In the genomic region with DNA sequence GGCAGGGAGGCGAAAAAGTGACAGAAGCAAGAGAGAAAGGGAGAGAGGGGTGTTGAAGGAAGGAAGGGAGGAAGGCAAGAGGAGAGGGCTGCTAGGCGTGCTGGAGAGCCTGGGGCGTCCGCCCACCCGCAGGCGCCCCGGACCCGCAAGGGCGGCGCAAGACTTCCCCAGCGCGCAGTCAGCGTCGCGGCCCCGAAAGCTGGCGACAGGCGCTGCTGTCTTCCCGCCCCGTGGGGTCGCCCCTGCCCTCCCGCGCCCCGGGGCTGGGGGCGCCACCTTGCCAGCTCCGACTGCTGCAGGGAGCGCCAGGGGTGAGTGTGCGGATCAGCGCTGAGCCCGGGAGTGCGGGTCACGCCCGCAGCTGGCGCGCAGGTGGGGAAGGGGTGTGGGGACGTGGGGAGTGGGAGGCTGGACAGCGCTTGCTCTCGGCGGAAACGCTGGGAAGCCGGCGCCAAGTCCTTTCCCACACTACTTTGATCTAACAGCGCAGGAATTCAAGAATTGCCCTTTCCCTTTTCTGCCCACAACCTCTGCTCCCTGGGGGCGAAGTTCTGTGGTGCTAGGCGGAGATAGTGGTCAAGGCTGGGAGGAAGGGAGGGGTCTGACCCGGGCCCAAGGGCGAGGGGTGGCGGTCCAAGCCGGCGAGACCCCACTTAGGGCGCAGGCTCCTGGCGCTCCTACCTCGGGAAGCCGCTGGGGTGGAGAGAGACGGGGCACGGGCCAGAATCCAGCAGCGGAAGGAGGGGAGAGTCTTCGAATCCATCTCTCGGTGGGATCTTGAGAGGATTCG, we compare ENCODE assay signal across 8 cellular contexts. TPM values are rescaled to one million over a fixed set of nuclear protein-coding genes. Genes with fewer than 3 reads are reported as not detected.
DNase-seq lines count a peak whose midpoint lies in the region; ATAC-seq, FAIRE-seq and TF ChIP-seq lines count a peak whose summit lies in the region.

Gene HTR1F (plus strand): TSS at position 175 of the 790 bp plus-strand sequence.

- H3K27ac Mint-ChIP-seq in CD8-positive, alpha-beta T cell, result no peak within 1 kb of the TSS
- peak within 1 kb of the TSS in 4 of 6 donors; percentile 17 to 87 (median 48) for H3K27ac Mint-ChIP-seq in naive B cell

- H2AK5ac ChIP-seq in H1 (ENCODE audit: low read depth, low read length), result no peak within 1 kb of the TSS

- H2BK15ac ChIP-seq in H1 (ENCODE audit: low read length), result no peak within 1 kb of the TSS

- no peaks in the 10 kb centered on the region for H3K36me3 Mint-ChIP-seq in CD8-positive, alpha-beta T cell
- peaks cover 0 to 7% of the 10 kb centered on the region in 2 donors for H3K36me3 Mint-ChIP-seq in naive B cell

- no peak for TF ChIP-seq POLR2A in H1 (IDR thresholded peaks at IDR 0.05; ENCODE audit: control extremely low read depth in 1 of 2, low read depth in 2 of 2, low read length in 2 of 2)

- peak; percentile 32 to 52; a peak in 3 of 4 replicates for TF ChIP-seq RAD21 in H1 (IDR thresholded peaks at IDR 0.05 in 1 of 2, conservative IDR thresholded peaks at IDR 0.05 in 1 of 2; ENCODE audit: low read depth in 2 of 2, low read length in 2 of 2)

- peak within 1 kb of the TSS; percentile 13 for H3K4me3 ChIP-seq in CD8-positive, alpha-beta T cell (ENCODE audit: low read depth, low read length)
- H3K4me3 ChIP-seq in MG63 (peak within 1 kb of the TSS; percentile 25), H1 (ENCODE audit: extremely low read depth in 1 of 4, insufficient read depth in 2 of 4, low read depth in 3 of 4, low read length in 4 of 4) (peak within 1 kb of the TSS; percentile 44 to 71 (median 68))

- CTCF ChIA-PET in CD8-positive, alpha-beta T cell (lab: Charles Lee), result no interaction called here
- CTCF ChIA-PET in H1 (lab: Charles Lee; ENCODE audit: partially characterized antibody), result interaction anchor here (1.2 to 2.1 kb wide), 3 partner anchors 21 to 210 kb away, joined by 4 to 9 read pairs (median 4); no protein-coding TSS in a partner anchor

- H4K8ac ChIP-seq in H1 (ENCODE audit: extremely low read depth, insufficient read depth, low read length), result peak within 1 kb of the TSS; percentile 53; the same call in 1 of the 2 replicates

- H3K23ac ChIP-seq in H1 (ENCODE audit: insufficient read length), result no peak within 1 kb of the TSS

- peaks cover 4% of the 10 kb centered on the region for H3K4me1 ChIP-seq in CD8-positive, alpha-beta T cell (ENCODE audit: insufficient read depth, low read length)
- H3K4me1 ChIP-seq in H1 (replicated peaks in 1 of 4; ENCODE audit: control insufficient read depth in 3 of 4, insufficient read depth in 4 of 4, low read length in 3 of 4), result peaks cover 0 to 2% (median 0%) of the 10 kb centered on the region in 4 experiments; a peak in 2 of 7 replicates

- H3K79me1 ChIP-seq in H1 (ENCODE audit: low read depth, low read length), result no peaks in the 10 kb centered on the region

- H3K79me2 ChIP-seq in H1 (ENCODE audit: control insufficient read depth in 1 of 2, insufficient read depth in 2 of 2, low read length in 2 of 2), result no peaks in the 10 kb centered on the region

- H3K27me3 Mint-ChIP-seq in CD8-positive, alpha-beta T cell (ENCODE audit: low read depth), result peaks cover 62% of the 10 kb centered on the region
- peaks cover 24 to 46% (median 29%) of the 10 kb centered on the region in 3 donors for H3K27me3 Mint-ChIP-seq in naive B cell

- H3K9me3 Mint-ChIP-seq in CD8-positive, alpha-beta T cell, result no peaks in the 10 kb centered on the region
- H3K9me3 Mint-ChIP-seq in naive B cell, result peaks cover 0 to 8% (median 0%) of the 10 kb centered on the region in 7 donors

- H2BK12ac ChIP-seq in H1 (ENCODE audit: low read depth, low read length), result no peak within 1 kb of the TSS

- H3K4me3 Mint-ChIP-seq in CD8-positive, alpha-beta T cell, result peak within 1 kb of the TSS; percentile 65
- peak within 1 kb of the TSS; percentile 84 to 98 (median 90) for H3K4me3 Mint-ChIP-seq in naive B cell

- H4K5ac ChIP-seq in H1 (ENCODE audit: insufficient read length, low read depth, low read length), result no peak within 1 kb of the TSS

- 5% methylated on average over 30 of the region's 60 CpGs; no CpG with 5 or more reads in 1 of the 2 experiments for WGBS in H1 (ENCODE audit: extremely low coverage in 1 of 2, insufficient coverage in 1 of 2, insufficient read length in 1 of 2, insufficient replicate concordance in 2 of 2, low coverage in 1 of 2, low lambda C conversion rate in 2 of 2, missing lambda C conversion rate in 1 of 2), 2 experiments

- peak within 1 kb of the TSS in 3 of 4 experiments; percentile 4 to 5 (median 5); a peak in 4 of 7 replicates for H3K9ac ChIP-seq in H1 (replicated peaks in 1 of 4; ENCODE audit: extremely low read depth in 1 of 4, low read depth in 3 of 4, low read length in 3 of 4)

- H3K36me3 ChIP-seq in CD8-positive, alpha-beta T cell (ENCODE audit: insufficient read depth, low read length), result no peaks in the 10 kb centered on the region
- no peaks in the 10 kb centered on the region for H3K36me3 ChIP-seq in MG63
- no peaks in the 10 kb centered on the region for H3K36me3 ChIP-seq in H1 (ENCODE audit: control insufficient read depth in 2 of 4, insufficient read depth in 4 of 4, low read length in 3 of 4)

- H3K27me3 ChIP-seq in CD8-positive, alpha-beta T cell (ENCODE audit: insufficient read depth, low read length), result no peaks in the 10 kb centered on the region
- no peaks in the 10 kb centered on the region; the same call in 1 of the 2 replicates for H3K27me3 ChIP-seq in MG63
- peaks cover 2 to 23% (median 10%) of the 10 kb centered on the region in 4 experiments for H3K27me3 ChIP-seq in H1 (replicated peaks in 1 of 4; ENCODE audit: control insufficient read depth in 3 of 4, extremely low read depth in 1 of 4, insufficient read depth in 3 of 4, low read length in 3 of 4)

- ATAC-seq in CD8-positive, alpha-beta T cell, result no peak
- ATAC-seq in naive B cell (ENCODE audit: low read depth in 2 of 2) (peak; percentile 81 to 82), left lobe of liver (no peak), HG02981 (IDR thresholded peaks at IDR 0.05; ENCODE audit: unreplicated experiment) (no peak)

- peak within 1 kb of the TSS; percentile 87 to 91 for H3K4me2 ChIP-seq in H1 (ENCODE audit: insufficient read depth in 1 of 2, low read depth in 2 of 2, low read length in 2 of 2)

- 0 out of 2 replicates have a peak within 1 kb of the TSS, but pooled peaks have one; percentile 14 for H3K18ac ChIP-seq in H1 (ENCODE audit: extremely low read depth, low read length)

- TF ChIP-seq EP300 in H1 (IDR thresholded peaks at IDR 0.05; ENCODE audit: borderline replicate concordance in 1 of 2, low read depth in 2 of 2, low read length in 2 of 2), result no peak

- no peaks in the 10 kb centered on the region for H4K20me1 ChIP-seq in H1 (replicated peaks in 1 of 2; ENCODE audit: control insufficient read depth in 1 of 2, insufficient read depth in 2 of 2, low read length in 2 of 2)

- intact Hi-C loops in CD8-positive, alpha-beta T cell (cut with DNase I, micrococcal nuclease), result loop anchor here in 1 of 2 experiments (10.0 kb wide), 1 partner anchor 1522 kb away; no protein-coding TSS in a partner anchor

- H2BK5ac ChIP-seq in H1 (ENCODE audit: low read depth, low read length), result no peak within 1 kb of the TSS

- H3K56ac ChIP-seq in H1 (replicated peaks; ENCODE audit: insufficient read length, low read depth, low read length), result no peak within 1 kb of the TSS

- H3K4me1 Mint-ChIP-seq in CD8-positive, alpha-beta T cell (ENCODE audit: low read depth), result peaks cover 28% of the 10 kb centered on the region
- peaks cover 25 to 33% (median 28%) of the 10 kb centered on the region in 3 donors for H3K4me1 Mint-ChIP-seq in naive B cell

- H3K4ac ChIP-seq in H1 (replicated peaks; ENCODE audit: insufficient read length, low read depth, low read length), result no peak within 1 kb of the TSS

- peaks cover 12% of the 10 kb centered on the region; the same call in 1 of the 2 replicates for H3K23me2 ChIP-seq in H1 (ENCODE audit: low read depth, low read length)

- no peak for TF ChIP-seq CTCF in CD8-positive, alpha-beta T cell (IDR thresholded peaks at IDR 0.05)
- TF ChIP-seq CTCF in H1 (IDR thresholded peaks at IDR 0.05; ENCODE audit: control extremely low read depth in 1 of 3, insufficient read depth in 1 of 3, low read depth in 1 of 3, low read length in 3 of 3), result peak; percentile 25 to 49 (median 29)

- H2AFZ ChIP-seq in H1 (ENCODE audit: low read length), result peak within 1 kb of the TSS; percentile 99

- no peak within 1 kb of the TSS for H3K27ac ChIP-seq in CD8-positive, alpha-beta T cell (ENCODE audit: low read depth, low read length)
- H3K27ac ChIP-seq in H1 (ENCODE audit: low read depth, low read length), result no peak within 1 kb of the TSS

- POLR2A ChIA-PET in CD8-positive, alpha-beta T cell (lab: Charles Lee), result interaction anchor here (0.6 kb wide), 1 partner anchor 10 kb away, joined by 4 read pairs; no protein-coding TSS in a partner anchor
- POLR2A ChIA-PET in H1 (lab: Charles Lee; ENCODE audit: partially characterized antibody), result interaction anchor here (0.8 kb wide), 1 partner anchor 266 kb away, joined by 3 read pairs; no protein-coding TSS in a partner anchor

- H3K14ac ChIP-seq in H1 (ENCODE audit: insufficient read length), result no peak within 1 kb of the TSS

- no peak for DNase-seq in CD8-positive, alpha-beta T cell
- DNase-seq in MG63 (peak; percentile 8), H1 (ENCODE audit: low read depth in 1 of 2, low spot score in 2 of 2) (peak in 1 of 2 experiments; percentile 72), naive B cell (peak; percentile 25), amygdala (lab: John Stamatoyannopoulos, UW) (no peak), NCI-H2029 treated with DMSO at 0.1 percent for 48 hours (lab: John Stamatoyannopoulos, UW) (no peak), left lobe of liver (ENCODE audit: low spot score) (no peak)

- no peak within 1 kb of the TSS; the same call in 1 of the 2 replicates for H2BK20ac ChIP-seq in H1 (ENCODE audit: low read length)

- no peak within 1 kb of the TSS for H4K91ac ChIP-seq in H1 (replicated peaks; ENCODE audit: insufficient read length, low read length)

- H2BK120ac ChIP-seq in H1 (replicated peaks; ENCODE audit: low read depth, low read length), result no peak within 1 kb of the TSS

- FAIRE-seq in H1 (lab: Jason Lieb, UNC), result no peak

- no peaks in the 10 kb centered on the region for H3K9me3 ChIP-seq in CD8-positive, alpha-beta T cell (ENCODE audit: low read length)
- H3K9me3 ChIP-seq in MG63 (no peaks in the 10 kb centered on the region), H1 (ENCODE audit: insufficient read depth in 2 of 2, low read depth in 1 of 2, low read length in 1 of 2) (no peaks in the 10 kb centered on the region)

RNA-seq across cellular contexts. Expression of gene HTR1F, which starts in this region (rescaled TPM):
- not detected for total RNA-seq in CD8-positive, alpha-beta T cell
- not detected in 2 replicates for total RNA-seq in MG63 (2014; rRNA removed; shearing (Covaris generic); ENCODE audit: low replicate concordance)
- 0.13 and 0.15 TPM in 2 replicates for total RNA-seq in H1 (2021; fragmentation: NEBNext Ultra II Directional; extraction: Animal tissue kit (Norgen Biotek cat#: 25700))
- polyA plus RNA-seq in H1 (2011; rRNA removed), result 0.03 TPM in 2 replicates
- 0.04 TPM for polyA plus RNA-seq in H1 (2011; cell fraction: cytosol; rRNA removed)
- polyA plus RNA-seq in H1 (2011; cell fraction: nucleus; rRNA removed), result not detected
- polyA plus RNA-seq in H1 (2012, experiment 1 of 2), result 0.05 to 0.14 TPM (median 0.06 TPM) in 4 replicates
- not detected for polyA plus RNA-seq in H1 (2012, experiment 2 of 2)
- 0.12 TPM for polyA plus RNA-seq in H1 (2013, experiment 1 of 2)
- 0.09 TPM for polyA plus RNA-seq in H1 (2013, experiment 2 of 2)
- 0.10 TPM in 1 of 2 replicates, not detected in the other for polyA minus RNA-seq in H1 (2011; rRNA and poly(A)+ RNA removed)
- polyA minus RNA-seq in H1 (2011; cell fraction: cytosol; rRNA and poly(A)+ RNA removed), result not detected
- 0.60 TPM for polyA minus RNA-seq in H1 (2011; cell fraction: nucleus; rRNA and poly(A)+ RNA removed)
- polyA plus RNA-seq in naive B cell (ENCODE audit: low read depth in 6 of 6), result under 1 TPM in 3 of 6 donors, not detected in 3; 0.10 to 0.25 (median 0.20) TPM
- not detected for total RNA-seq in left lobe of liver

Comparison
In these comparisons a context has a peak if more than half of its experiments do, and no peak if none do; other contexts are left out.
1. Peak in DNase-seq and H3K4me3 ChIP-seq in MG63; RNA of the gene not detected or under 1 TPM.
2. Peak in DNase-seq and ATAC-seq in naive B cell; RNA of the gene not detected or under 1 TPM.
3. H3K4me3 ChIP-seq: peak in every context shown above with its lines; median percentile 68 in H1; 25 in MG63; 13 in CD8-positive, alpha-beta T cell.